Comparison of ENCODE assay signal across 12 cellular contexts in genomic region chr5:113020461-113021273, GRCh38. TPM values are rescaled to one million over a fixed set of nuclear protein-coding genes. Genes with fewer than 3 reads are reported as not detected.
DNase-seq lines count a peak whose midpoint lies in the region; ATAC-seq and TF ChIP-seq lines count a peak whose summit lies in the region.
"Had no signal": no experiment of that assay in that cellular context is flagged by ENCODE, and none has a peak within 500 bp of the region (broad histone marks: within the 10 kb centered on the region; RNA-seq: fewer than 3 reads in every experiment).

No MANE protein-coding gene starts in this region.

- POLR2A ChIA-PET in naive thymus-derived CD8-positive, alpha-beta T cell (lab: Charles Lee): interaction anchor here (0.7 to 1.0 kb wide), 2 partner anchors 53 to 99 kb away, joined by 3 read pairs; partner anchors contain the start of gene REEP5

- H3K36me3 Mint-ChIP-seq in activated CD4-positive, alpha-beta T cell treated with anti-CD3 and anti-CD28 coated beads, Interleukin-2, amount 10 ng/mL, durations not matched to agents 24 days and 14 days (ENCODE audit: low read depth): peaks cover 39% of the 10 kb centered on the region
- H3K36me3 Mint-ChIP-seq in naive thymus-derived CD8-positive, alpha-beta T cell: peaks cover 0 to 41% (median 23%) of the 10 kb centered on the region in 3 donors

- no peaks in the 10 kb centered on the region for H3K9me3 Mint-ChIP-seq in activated CD4-positive, alpha-beta T cell treated with anti-CD3 and anti-CD28 coated beads, Interleukin-2, amount 10 ng/mL, durations not matched to agents 24 days and 14 days
- H3K9me3 Mint-ChIP-seq in naive thymus-derived CD8-positive, alpha-beta T cell: no peaks in the 10 kb centered on the region
- H3K9me3 Mint-ChIP-seq: activated naive CD8-positive, alpha-beta T cell treated with anti-CD3 and anti-CD28 coated beads, Interleukin-2, amount 10 ng/mL, durations not matched to agents 7 days and 5 days; H9 had no signal

- in situ Hi-C loops in astrocyte of the cerebellum (cut with HindIII; ENCODE audit: low sequenced_read_pairs): no loop called here

- H3K4me1 Mint-ChIP-seq in activated CD4-positive, alpha-beta T cell treated with anti-CD3 and anti-CD28 coated beads, Interleukin-2, amount 10 ng/mL, durations not matched to agents 24 days and 14 days: peaks cover 56% of the 10 kb centered on the region
- peaks cover 22 to 77% (median 73%) of the 10 kb centered on the region in 4 donors for H3K4me1 Mint-ChIP-seq in naive thymus-derived CD8-positive, alpha-beta T cell

- TF ChIP-seq CTCF in astrocyte of the cerebellum (IDR thresholded peaks at IDR 0.05; ENCODE audit: low read depth, low read length, missing control alignments): no peak

- intact Hi-C loops in activated CD4-positive, alpha-beta T cell treated with anti-CD3 and anti-CD28 coated beads, Interleukin-2, amount 10 ng/mL, durations not matched to agents 24 days and 14 days (cut with micrococcal nuclease): loop anchor here (2.0 to 5.0 kb wide), 3 partner anchors 42 to 98 kb away; partner anchors contain the start of genes DCP2 and REEP5

- DNase-seq in activated CD4-positive, alpha-beta T cell treated with anti-CD3 and anti-CD28 coated beads, Interleukin-2, amount 10 ng/mL, durations not matched to agents 24 days and 14 days: peak; percentile 67
- DNase-seq in activated CD4-positive, alpha-beta T cell treated with anti-CD3 and anti-CD28 coated beads for 4 hours: no peak
- DNase-seq in LHCN-M2 (ENCODE audit: low read depth) (peak; percentile 81), astrocyte of the cerebellum (ENCODE audit: low read depth) (peak; percentile 67), superior temporal gyrus (ENCODE audit: extremely low spot score) (no peak), NCI-H1694 treated with DMSO at 0.1 percent for 48 hours (lab: John Stamatoyannopoulos, UW) (no peak)
- no peak for DNase-seq in naive thymus-derived CD8-positive, alpha-beta T cell
- DNase-seq: activated naive CD8-positive, alpha-beta T cell treated with anti-CD3 and anti-CD28 coated beads, Interleukin-2, amount 10 ng/mL, durations not matched to agents 7 days and 5 days; glutamatergic neuron; H9; stimulated activated CD4-positive, alpha-beta T cell treated with anti-CD3 and anti-CD28 coated beads, Interleukin-2, amount 100 ng/mL, for 48 hours had no signal

- no peaks in the 10 kb centered on the region for H3K27me3 Mint-ChIP-seq in activated CD4-positive, alpha-beta T cell treated with anti-CD3 and anti-CD28 coated beads, Interleukin-2, amount 10 ng/mL, durations not matched to agents 24 days and 14 days
- no peaks in the 10 kb centered on the region for H3K27me3 Mint-ChIP-seq in naive thymus-derived CD8-positive, alpha-beta T cell
- H3K27me3 Mint-ChIP-seq: activated naive CD8-positive, alpha-beta T cell treated with anti-CD3 and anti-CD28 coated beads, Interleukin-2, amount 10 ng/mL, durations not matched to agents 7 days and 5 days had no signal

- peak overlapping the region; percentile 73 for H3K27ac Mint-ChIP-seq in activated CD4-positive, alpha-beta T cell treated with anti-CD3 and anti-CD28 coated beads, Interleukin-2, amount 10 ng/mL, durations not matched to agents 24 days and 14 days
- H3K27ac Mint-ChIP-seq in naive thymus-derived CD8-positive, alpha-beta T cell: peak overlapping the region in 9 of 10 donors; percentile 22 to 90 (median 80)
- H3K27ac Mint-ChIP-seq: activated naive CD8-positive, alpha-beta T cell treated with anti-CD3 and anti-CD28 coated beads, Interleukin-2, amount 10 ng/mL, durations not matched to agents 7 days and 5 days; H9 had no signal

- H3K4me3 Mint-ChIP-seq in activated CD4-positive, alpha-beta T cell treated with anti-CD3 and anti-CD28 coated beads, Interleukin-2, amount 10 ng/mL, durations not matched to agents 24 days and 14 days: peak overlapping the region; percentile 39
- H3K4me3 Mint-ChIP-seq in naive thymus-derived CD8-positive, alpha-beta T cell: peak overlapping the region in 9 of 10 donors; percentile 14 to 51 (median 26)
- H3K4me3 Mint-ChIP-seq: activated naive CD8-positive, alpha-beta T cell treated with anti-CD3 and anti-CD28 coated beads, Interleukin-2, amount 10 ng/mL, durations not matched to agents 7 days and 5 days; H9 had no signal

- no peak for ATAC-seq in naive thymus-derived CD8-positive, alpha-beta T cell
- ATAC-seq in HG02588 (IDR thresholded peaks at IDR 0.05; ENCODE audit: unreplicated experiment): no peak

- H3K4me3 ChIP-seq in astrocyte of the cerebellum (ENCODE audit: low read depth, low read length): no peak overlapping the region

RNA-seq across cellular contexts. Expression of gene DCP2, which starts 44.1 kb away (rescaled TPM):
- total RNA-seq in activated CD4-positive, alpha-beta T cell treated with anti-CD3 and anti-CD28 coated beads, Interleukin-2, amount 10 ng/mL, durations not matched to agents 24 days and 14 days: 73.6 and 78.8 TPM in 2 replicates
- total RNA-seq in LHCN-M2 (2014; rRNA removed): 12.9 and 14.1 TPM in 2 replicates
- polyA plus RNA-seq in LHCN-M2 (2012): 3.2 TPM
- 10 to 100 TPM; 65.1 to 67.9 TPM for total RNA-seq in naive thymus-derived CD8-positive, alpha-beta T cell
- 10 to 100 TPM; 48.3 to 53.0 (median 50.7) TPM for polyA plus RNA-seq in naive thymus-derived CD8-positive, alpha-beta T cell

Comparison
In these comparisons a context has a peak if more than half of its experiments do, and no peak if none do; other contexts are left out.
1. DNase-seq: peak in activated CD4-positive, alpha-beta T cell treated with anti-CD3 and anti-CD28 coated beads, Interleukin-2, amount 10 ng/mL, durations not matched to agents 24 days and 14 days (single experiment), LHCN-M2 (single experiment) and astrocyte of the cerebellum (single experiment); none in activated CD4-positive, alpha-beta T cell treated with anti-CD3 and anti-CD28 coated beads for 4 hours (0 of 2), naive thymus-derived CD8-positive, alpha-beta T cell (0 of 10), superior temporal gyrus (single experiment) and NCI-H1694 treated with DMSO at 0.1 percent for 48 hours (single experiment).